8 cellular contexts compared by ENCODE assay signal in the genomic region with DNA sequence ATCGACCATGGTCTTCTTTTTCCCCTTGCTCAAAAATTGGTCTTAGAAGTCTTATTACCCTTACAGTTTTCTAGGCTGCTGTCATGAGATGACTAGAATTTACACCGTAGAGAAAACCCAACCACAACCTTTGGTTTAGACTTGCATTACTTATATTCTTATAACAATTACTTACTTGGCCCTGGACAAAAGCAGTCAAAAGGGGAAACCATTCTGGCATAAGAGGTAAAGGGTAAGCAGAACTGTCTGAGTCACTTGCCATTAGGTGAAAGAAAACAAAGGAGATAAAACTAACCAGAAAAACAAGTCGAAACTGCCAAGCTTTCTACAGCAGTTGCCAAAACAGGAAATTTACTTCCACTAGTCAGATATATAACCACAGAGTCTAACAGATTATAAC. TPM values are rescaled to one million over a fixed set of nuclear protein-coding genes. Genes with fewer than 3 reads are reported as not detected.
A peak's percentile ranks its signal among the peaks of the same experiment; 100 is the strongest.
DNase-seq lines count a peak whose midpoint lies in the region; ATAC-seq and TF ChIP-seq lines count a peak whose summit lies in the region.

No MANE protein-coding gene starts in this region.

- no peak overlapping the region for H3K4me3 ChIP-seq in SU-DHL-6 (ENCODE audit: insufficient read depth, low read length, poor library complexity, severe bottlenecking)
- H3K4me3 ChIP-seq in thoracic aorta = peak overlapping the region; percentile 4

- H3K4me1 ChIP-seq in foreskin keratinocyte (peaks cover 31% of the 10 kb centered on the region), thoracic aorta (ENCODE audit: control insufficient read depth in 1 of 2, low read depth in 2 of 2) (peaks cover 41 to 69% of the 10 kb centered on the region in 2 donors)

- H4K20me1 ChIP-seq in SU-DHL-6 (ENCODE audit: low read depth, low read length) = no peaks in the 10 kb centered on the region; the same call in 1 of the 2 replicates

- H2AFZ ChIP-seq in SU-DHL-6 (ENCODE audit: low read depth, low read length, severe bottlenecking) = no peak overlapping the region

- intact Hi-C loops in left cardiac atrium (cut with DNase I) = no loop called here
- intact Hi-C loops in cardiac septum (cut with DNase I) = no loop called here

- H3K9me3 ChIP-seq in SU-DHL-6 (ENCODE audit: insufficient read depth, low read length) (no peaks in the 10 kb centered on the region), thoracic aorta (no peaks in the 10 kb centered on the region)

- H3K27ac ChIP-seq in SU-DHL-6 (ENCODE audit: low read depth, low read length) = no peak overlapping the region
- peak overlapping the region; percentile 81 for H3K27ac ChIP-seq in foreskin keratinocyte
- H3K27ac ChIP-seq in thoracic aorta = peak overlapping the region; percentile 35 to 36

- H3K9ac ChIP-seq in SU-DHL-6 (ENCODE audit: low read length) = no peak overlapping the region

- TF ChIP-seq CTCF in SU-DHL-6 (IDR thresholded peaks at IDR 0.05; ENCODE audit: insufficient read depth, low read length, poor library complexity, severe bottlenecking) (no peak), foreskin keratinocyte (conservative IDR thresholded peaks at IDR 0.05) (no peak), thoracic aorta (IDR thresholded peaks at IDR 0.05) (no peak)

- H3K4me2 ChIP-seq in SU-DHL-6 (ENCODE audit: low read depth, low read length, poor library complexity, severe bottlenecking) = peak overlapping the region; percentile 5

- H3K27me3 ChIP-seq in SU-DHL-6 (ENCODE audit: low read length) (no peaks in the 10 kb centered on the region), foreskin keratinocyte (no peaks in the 10 kb centered on the region), thoracic aorta (replicated peaks; ENCODE audit: insufficient read depth) (no peaks in the 10 kb centered on the region)

- no peaks in the 10 kb centered on the region for H3K9me2 ChIP-seq in SU-DHL-6 (replicated peaks; ENCODE audit: insufficient read depth, low read length)

- peaks cover 24% of the 10 kb centered on the region; the same call in 1 of the 2 replicates for H3K36me3 ChIP-seq in SU-DHL-6 (ENCODE audit: low read length)
- H3K36me3 ChIP-seq in thoracic aorta = no peaks in the 10 kb centered on the region

- ATAC-seq in left cardiac atrium = peak; percentile 17 to 60
- peak; percentile 60 for ATAC-seq in HG03108 (IDR thresholded peaks at IDR 0.05; ENCODE audit: unreplicated experiment)
- peak; percentile 94 for ATAC-seq in foreskin keratinocyte
- no peak for ATAC-seq in thoracic aorta (ENCODE audit: insufficient number of reproducible peaks, low FRiP score, low read depth)

- peaks cover 95% of the 10 kb centered on the region for H3K79me2 ChIP-seq in SU-DHL-6 (ENCODE audit: insufficient read depth, low read length)

- DNase-seq in left cardiac atrium (no peak), cardiac septum (ENCODE audit: low spot score) (no peak), foreskin keratinocyte (peak; percentile 69 to 98), thoracic aorta (ENCODE audit: low spot score) (no peak), occipital lobe (lab: John Stamatoyannopoulos, UW) (no peak)
- DNase-seq in stimulated activated CD4-positive, alpha-beta T cell treated with anti-CD3 and anti-CD28 coated beads, Interleukin-2, amount 100 ng/mL, for 48 hours = no peak

- H3F3A ChIP-seq in SU-DHL-6 (ENCODE audit: insufficient read depth) = no peaks in the 10 kb centered on the region

RNA-seq across cellular contexts. Expression of a gene that starts 17.9 kb away (rescaled TPM):
- total RNA-seq in left cardiac atrium (10 to 100 TPM; 67.4 to 79.3 TPM), cardiac septum (73.7 TPM), foreskin keratinocyte (36.8 and 38.6 TPM in 2 replicates), thoracic aorta (10 to 100 TPM; 76.5 to 95.4 TPM), occipital lobe (85.0 TPM)
- polyA plus RNA-seq in foreskin keratinocyte = 10.1 and 12.1 TPM in 2 replicates

Comparison
In these comparisons a context has a peak if more than half of its experiments do, and no peak if none do; other contexts are left out.
1. DNase-seq: peak in foreskin keratinocyte (2 of 2); none in left cardiac atrium (single experiment), cardiac septum (single experiment), thoracic aorta (single experiment), stimulated activated CD4-positive, alpha-beta T cell treated with anti-CD3 and anti-CD28 coated beads, Interleukin-2, amount 100 ng/mL, for 48 hours (0 of 2) and occipital lobe (single experiment).